Comparison of ENCODE assay signal across 11 cellular contexts in the genomic region with DNA sequence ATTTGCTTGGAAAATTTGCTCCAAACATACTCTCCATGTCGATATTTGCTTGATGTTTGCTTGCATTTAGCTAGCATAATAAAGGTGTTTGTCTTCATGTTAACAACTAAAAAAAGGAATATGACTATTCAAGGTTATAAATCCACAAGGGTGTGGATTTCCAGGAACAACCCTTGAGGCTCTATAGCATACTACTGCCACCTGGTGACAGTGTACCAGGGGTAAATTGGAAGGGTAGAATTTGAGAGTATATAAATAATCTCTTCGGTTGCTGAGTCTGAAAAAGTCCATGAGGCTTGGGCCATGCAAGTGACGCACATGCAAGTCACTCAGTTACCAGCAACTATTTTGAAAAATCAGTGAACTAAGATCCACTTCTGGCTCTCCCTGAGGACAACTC.
DNase-seq lines count a peak whose midpoint lies in the region; ATAC-seq and TF ChIP-seq lines count a peak whose summit lies in the region.
"Had no signal": no experiment of that assay in that cellular context is flagged by ENCODE, and none has a peak within 500 bp of the region (broad histone marks: within the 10 kb centered on the region; RNA-seq: fewer than 3 reads in every experiment).

No MANE protein-coding gene starts in this region.

- BruUV-seq in HCT116 (replicated peaks; lab: Mats Ljungman, UMichigan), result no TSS peak

- CTCF ChIA-PET in HCT116 (lab: Charles Lee) (interaction anchor here (0.7 to 5.2 kb wide), 4 partner anchors 8 to 80 kb away, joined by 3 to 48 read pairs (median 4); no protein-coding TSS in a partner anchor), RWPE1 (lab: Yijun Ruan, JAX) (interaction anchor here (0.7 to 8.9 kb wide), 16 partner anchors 8 to 92 kb away, joined by 3 to 126 read pairs (median 5); no protein-coding TSS in a partner anchor)

- TF ChIP-seq CTCF in HCT116 (IDR thresholded peaks at IDR 0.05 in 2 of 3, conservative IDR thresholded peaks at IDR 0.05 in 1 of 3; ENCODE audit: borderline replicate concordance in 1 of 3, insufficient read depth in 1 of 3, low read depth in 2 of 3, low read length in 2 of 3), result peak; percentile 45 to 83 (median 67)
- no peak for TF ChIP-seq CTCF in RWPE1 (conservative IDR thresholded peaks at IDR 0.05; ENCODE audit: low read depth)
- peak; percentile 11 to 62 for TF ChIP-seq CTCF in right atrium auricular region (IDR thresholded peaks at IDR 0.05)

- TF ChIP-seq RAD21 in HCT116 (IDR thresholded peaks at IDR 0.05; ENCODE audit: low read depth), result peak; percentile 81

- H3K4me2 ChIP-seq in HCT116 (ENCODE audit: low read length), result no peak overlapping the region

- H3K27me3 ChIP-seq in HCT116 (ENCODE audit: insufficient read depth, low read length) (peaks cover 24% of the 10 kb centered on the region; the same call in 1 of the 2 replicates), right atrium auricular region (no peaks in the 10 kb centered on the region)
- H3K27me3 ChIP-seq: tibial nerve had no signal

- DNase-seq in COLO668 (lab: John Stamatoyannopoulos, UW; ENCODE audit: unreplicated experiment), result peak; percentile 31
- peak; percentile 16 for DNase-seq in HCT116 (ENCODE audit: low read depth, low spot score)
- peak; percentile 53 for DNase-seq in RWPE1 (ENCODE audit: low spot score)
- no peak for DNase-seq in right atrium auricular region (ENCODE audit: low spot score)
- no peak for DNase-seq in cerebellum (ENCODE audit: low spot score)
- no peak for DNase-seq in activated T-cell treated with anti-CD3 and anti-CD28 coated beads, Interleukin-2, amount 50 U/mL, for 48 hours
- no peak for DNase-seq in NCI-H2081 treated with DMSO at 0.1 percent for 48 hours (lab: John Stamatoyannopoulos, UW)
- DNase-seq: activated B cell treated with CpG ODN at 0.5 μM for 24 hours had no signal

- no peak for TF ChIP-seq POLR2A in HCT116 (IDR thresholded peaks at IDR 0.05; ENCODE audit: borderline replicate concordance, extremely low read depth, insufficient read depth, insufficient read length)

- H3K9me3 ChIP-seq in HCT116 (ENCODE audit: control insufficient read depth in 1 of 2, insufficient read depth in 1 of 2, low read depth in 1 of 2, low read length in 2 of 2) (no peaks in the 10 kb centered on the region), right atrium auricular region (no peaks in the 10 kb centered on the region)
- H3K9me3 ChIP-seq: HAP-1, tibial nerve had no signal

- H3K36me3 ChIP-seq in HCT116 (ENCODE audit: control insufficient read depth in 1 of 2, insufficient read depth in 2 of 2, low read length in 2 of 2) (no peaks in the 10 kb centered on the region), right atrium auricular region (no peaks in the 10 kb centered on the region)
- H3K36me3 ChIP-seq: HAP-1, tibial nerve had no signal

- no peak overlapping the region for H2AFZ ChIP-seq in HCT116 (ENCODE audit: low read depth, low read length, poor library complexity, severe bottlenecking)

- H3K4me3 ChIP-seq in HCT116 (replicated peaks in 1 of 2; ENCODE audit: low read depth in 1 of 2, low read length in 2 of 2), result no peak overlapping the region
- no peak overlapping the region for H3K4me3 ChIP-seq in right atrium auricular region
- H3K4me3 ChIP-seq: HAP-1, tibial nerve had no signal

- POLR2A ChIA-PET in HCT116 (lab: Charles Lee) (no interaction called here), RWPE1 (lab: Yijun Ruan, JAX; ENCODE audit: low non-redundant PET) (no interaction called here)

- H3K4me1 ChIP-seq in HCT116 (ENCODE audit: control insufficient read depth in 1 of 2, insufficient read depth in 2 of 2, low read length in 2 of 2) (no peaks in the 10 kb centered on the region), right atrium auricular region (no peaks in the 10 kb centered on the region)
- H3K4me1 ChIP-seq: HAP-1, tibial nerve had no signal

- ATAC-seq in HCT116 (peak; percentile 80), HG03469 (IDR thresholded peaks at IDR 0.05; ENCODE audit: unreplicated experiment) (no peak)

- RAD21 ChIA-PET in HCT116 (lab: Charles Lee; ENCODE audit: low non-redundant PET in 1 of 2, low total read pairs in 2 of 2, uncharacterized antibody in 2 of 2, unreplicated experiment in 2 of 2), result interaction anchor here (1.5 to 1.9 kb wide), 2 partner anchors 44 to 45 kb away, joined by 3 to 5 read pairs; no protein-coding TSS in a partner anchor

- H3K9me2 ChIP-seq in HCT116 (ENCODE audit: insufficient read depth), result no peaks in the 10 kb centered on the region

- no peaks in the 10 kb centered on the region for H3K79me2 ChIP-seq in HCT116 (ENCODE audit: insufficient read depth, low read length)

- H3K9ac ChIP-seq in HCT116 (ENCODE audit: low read length), result no peak overlapping the region

- intact Hi-C loops in HCT116 (cut with micrococcal nuclease), result loop anchor here (1.0 kb wide), 2 partner anchors 44 to 80 kb away; no protein-coding TSS in a partner anchor

- H3K27ac ChIP-seq in HCT116 (ENCODE audit: low read depth, low read length) (no peak overlapping the region), RWPE1 (no peak overlapping the region), right atrium auricular region (no peak overlapping the region)
- H3K27ac ChIP-seq: tibial nerve had no signal

- no peaks in the 10 kb centered on the region for H4K20me1 ChIP-seq in HCT116 (ENCODE audit: insufficient read depth)

TF ChIP-seq in HCT116, 20 proteins besides CTCF, POLR2A, EP300 and RAD21:
- no peak for TF ChIP-seq JUND (IDR thresholded peaks at IDR 0.05)
- TF ChIP-seq ZFX (IDR thresholded peaks at IDR 0.05), result no peak
- TF ChIP-seq ELF1 (IDR thresholded peaks at IDR 0.05; ENCODE audit: borderline replicate concordance, low read depth), result no peak
- no peak for TF ChIP-seq EZH2phosphoT487 (IDR thresholded peaks at IDR 0.05; ENCODE audit: borderline replicate concordance)
- TF ChIP-seq FOSL1 (IDR thresholded peaks at IDR 0.05; ENCODE audit: low read depth), result no peak

Comparison
In these comparisons a context has a peak if more than half of its experiments do, and no peak if none do; other contexts are left out.
1. DNase-seq: peak in COLO668 (single experiment), HCT116 (single experiment) and RWPE1 (single experiment); none in right atrium auricular region (single experiment), cerebellum (single experiment), activated T-cell treated with anti-CD3 and anti-CD28 coated beads, Interleukin-2, amount 50 U/mL, for 48 hours (0 of 2) and NCI-H2081 treated with DMSO at 0.1 percent for 48 hours (single experiment).